ENCODE assay signal across 8 cellular contexts in the genomic region with DNA sequence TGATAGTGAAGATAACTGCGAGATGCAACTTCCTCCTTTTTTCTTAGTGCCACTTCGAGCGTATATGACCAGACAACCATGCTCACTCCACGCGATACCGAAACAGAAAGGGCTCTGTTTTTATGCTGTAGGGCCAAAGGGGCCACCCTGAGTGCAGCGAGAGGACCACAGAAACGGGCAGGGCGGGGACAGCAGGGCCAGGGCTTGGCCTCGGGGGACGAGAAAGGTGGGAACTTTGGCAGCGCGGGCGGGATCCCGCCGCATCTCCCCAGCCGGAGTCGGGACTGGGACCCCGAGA. TPM values are rescaled to one million over a fixed set of nuclear protein-coding genes. Genes with fewer than 3 reads are reported as not detected.
A peak's percentile ranks its signal among the peaks of the same experiment; 100 is the strongest.
DNase-seq lines count a peak whose midpoint lies in the region; ATAC-seq and FAIRE-seq lines count a peak whose summit lies in the region.

No MANE protein-coding gene starts in this region.

- 0 to 1% (median 1%) methylated on average over 17 to 19 of the region's 19 CpGs for WGBS in small intestine, 3 donors

- H3K9me3 ChIP-seq in small intestine (ENCODE audit: control insufficient read depth, low read depth) = no peaks in the 10 kb centered on the region

- no peaks in the 10 kb centered on the region for H3K36me3 ChIP-seq in small intestine (ENCODE audit: control insufficient read depth in 2 of 2, insufficient read depth in 2 of 2, low read length in 2 of 2)

- peaks cover 0 to 2% of the 10 kb centered on the region in 2 donors for H3K4me1 ChIP-seq in small intestine (ENCODE audit: control insufficient read depth in 2 of 2, insufficient read depth in 1 of 2, low read depth in 1 of 2, low read length in 1 of 2)

- no peak for FAIRE-seq in small intestine (lab: Jason Lieb, UNC)

- no peaks in the 10 kb centered on the region for H3K27me3 ChIP-seq in small intestine (ENCODE audit: control insufficient read depth in 2 of 2, insufficient read depth in 2 of 2, low read length in 2 of 2)

- peak; percentile 32 for DNase-seq in GDM1 (lab: John Stamatoyannopoulos, UW)
- peak; percentile 36 for DNase-seq in Jurkat, Clone E6-1 (ENCODE audit: low read depth, low spot score)
- peak; percentile 18 to 87 (median 41) for DNase-seq in T-helper 2 cell
- DNase-seq in astrocyte of the hippocampus (ENCODE audit: low read depth, low spot score) = peak; percentile 63
- peak; percentile 79 for DNase-seq in small intestine
- no peak for DNase-seq in amniotic stem cell (lab: John Stamatoyannopoulos, UW)

- H3K4me3 ChIP-seq in Jurkat, Clone E6-1 (ENCODE audit: low read length) = peak overlapping the region; percentile 91
- H3K4me3 ChIP-seq in iPS-11a (ENCODE audit: low read depth, low read length) = peak overlapping the region; percentile 77
- H3K4me3 ChIP-seq in small intestine (ENCODE audit: low read depth in 1 of 2, low read length in 2 of 2) = peak overlapping the region; percentile 72 to 94

- peak; percentile 71 for ATAC-seq in GM21825 (IDR thresholded peaks at IDR 0.05; ENCODE audit: unreplicated experiment)

- peak overlapping the region; percentile 90 to 96 for H3K27ac ChIP-seq in small intestine (ENCODE audit: low read depth in 1 of 2, low read length in 1 of 2)

RNA-seq across cellular contexts. Expression of a gene that starts 0.5 kb away (rescaled TPM):
- polyA plus RNA-seq in Jurkat, Clone E6-1 (2012; ENCODE audit: insufficient read depth, insufficient read length) = 26.2 TPM
- polyA plus RNA-seq in small intestine = 10 to 100 TPM in 1 of 3 donors, 1 to 10 TPM in 2; 7.3 to 14.0 (median 9.2) TPM

RNA-seq across cellular contexts. Expression of a gene that starts 7.0 kb away (rescaled TPM):
- not detected for polyA plus RNA-seq in Jurkat, Clone E6-1 (2012; ENCODE audit: insufficient read depth, insufficient read length)
- 1 to 10 TPM in 1 of 3 donors, not detected in 2; 2.3 TPM for polyA plus RNA-seq in small intestine
